In genomic region chrX:104564921-104565703, GRCh38 we compare ENCODE assay signal across 2 cellular contexts.
TF ChIP-seq lines count a peak whose summit lies in the region.

No MANE protein-coding gene starts in this region.

TF ChIP-seq in SK-N-SH, 30 proteins besides CTCF, POLR2A, EP300 and RAD21 (continued from another document):
- no peak for TF ChIP-seq ZBTB33 (IDR thresholded peaks at IDR 0.05; ENCODE audit: borderline replicate concordance, low read depth)
- TF ChIP-seq MXI1 (IDR thresholded peaks at IDR 0.05; ENCODE audit: low read depth, low read length), result no peak
- no peak for TF ChIP-seq TEAD4 (IDR thresholded peaks at IDR 0.05; ENCODE audit: borderline replicate concordance, insufficient read depth)
- TF ChIP-seq, protein P1, sequence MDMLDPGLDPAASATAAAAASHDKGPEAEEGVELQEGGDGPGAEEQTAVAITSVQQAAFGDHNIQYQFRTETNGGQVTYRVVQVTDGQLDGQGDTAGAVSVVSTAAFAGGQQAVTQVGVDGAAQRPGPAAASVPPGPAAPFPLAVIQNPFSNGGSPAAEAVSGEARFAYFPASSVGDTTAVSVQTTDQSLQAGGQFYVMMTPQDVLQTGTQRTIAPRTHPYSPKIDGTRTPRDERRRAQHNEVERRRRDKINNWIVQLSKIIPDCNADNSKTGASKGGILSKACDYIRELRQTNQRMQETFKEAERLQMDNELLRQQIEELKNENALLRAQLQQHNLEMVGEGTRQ (IDR thresholded peaks at IDR 0.05; ENCODE audit: borderline replicate concordance, low read depth, low read length), result no peak
- TF ChIP-seq POLR2AphosphoS5 (IDR thresholded peaks at IDR 0.05; ENCODE audit: low read depth, low read length), result no peak
- no peak for TF ChIP-seq RXRA (IDR thresholded peaks at IDR 0.05; ENCODE audit: borderline replicate concordance, low read depth)
- TF ChIP-seq, protein P2, sequence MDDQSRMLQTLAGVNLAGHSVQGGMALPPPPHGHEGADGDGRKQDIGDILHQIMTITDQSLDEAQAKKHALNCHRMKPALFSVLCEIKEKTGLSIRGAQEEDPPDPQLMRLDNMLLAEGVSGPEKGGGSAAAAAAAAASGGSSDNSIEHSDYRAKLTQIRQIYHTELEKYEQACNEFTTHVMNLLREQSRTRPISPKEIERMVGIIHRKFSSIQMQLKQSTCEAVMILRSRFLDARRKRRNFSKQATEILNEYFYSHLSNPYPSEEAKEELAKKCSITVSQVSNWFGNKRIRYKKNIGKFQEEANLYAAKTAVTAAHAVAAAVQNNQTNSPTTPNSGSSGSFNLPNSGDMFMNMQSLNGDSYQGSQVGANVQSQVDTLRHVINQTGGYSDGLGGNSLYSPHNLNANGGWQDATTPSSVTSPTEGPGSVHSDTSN (IDR thresholded peaks at IDR 0.05), result no peak
- TF ChIP-seq RCOR1 (IDR thresholded peaks at IDR 0.05; ENCODE audit: low read length), result no peak
- TF ChIP-seq SIN3A (IDR thresholded peaks at IDR 0.05; ENCODE audit: borderline replicate concordance, low read depth, low read length), result no peak
- TF ChIP-seq EZH2phosphoT487 (IDR thresholded peaks at IDR 0.05; ENCODE audit: borderline replicate concordance, low read depth), result no peak
- no peak for TF ChIP-seq RFX5 (IDR thresholded peaks at IDR 0.05; ENCODE audit: low read length)
- no peak for TF ChIP-seq FOSL2 (IDR thresholded peaks at IDR 0.05; ENCODE audit: borderline replicate concordance, low read depth)
- TF ChIP-seq, protein P3, sequence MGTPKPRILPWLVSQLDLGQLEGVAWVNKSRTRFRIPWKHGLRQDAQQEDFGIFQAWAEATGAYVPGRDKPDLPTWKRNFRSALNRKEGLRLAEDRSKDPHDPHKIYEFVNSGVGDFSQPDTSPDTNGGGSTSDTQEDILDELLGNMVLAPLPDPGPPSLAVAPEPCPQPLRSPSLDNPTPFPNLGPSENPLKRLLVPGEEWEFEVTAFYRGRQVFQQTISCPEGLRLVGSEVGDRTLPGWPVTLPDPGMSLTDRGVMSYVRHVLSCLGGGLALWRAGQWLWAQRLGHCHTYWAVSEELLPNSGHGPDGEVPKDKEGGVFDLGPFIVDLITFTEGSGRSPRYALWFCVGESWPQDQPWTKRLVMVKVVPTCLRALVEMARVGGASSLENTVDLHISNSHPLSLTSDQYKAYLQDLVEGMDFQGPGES (IDR thresholded peaks at IDR 0.05; ENCODE audit: low read depth, low read length), result no peak
- no peak for TF ChIP-seq MEF2A (IDR thresholded peaks at IDR 0.05; ENCODE audit: borderline replicate concordance, low read depth)
- TF ChIP-seq JUND (IDR thresholded peaks at IDR 0.05), result no peak
- TF ChIP-seq TAF1 (IDR thresholded peaks at IDR 0.05; ENCODE audit: borderline replicate concordance, low read depth, low read length), result no peak
- TF ChIP-seq YY1 (IDR thresholded peaks at IDR 0.05; ENCODE audit: low read depth), result no peak

TF ChIP-seq in SK-N-SH treated with all-trans-retinoic acid at 6 μM for 48 hours, 23 proteins besides CTCF, POLR2A, EP300 and RAD21 (continued from another document):
- no peak for TF ChIP-seq TCF4 (CRISPR knock-in tag; IDR thresholded peaks at IDR 0.05; ENCODE audit: borderline replicate concordance)
- TF ChIP-seq GLIS3 (CRISPR knock-in tag; IDR thresholded peaks at IDR 0.05), result no peak
- TF ChIP-seq ZNF70 (CRISPR knock-in tag; IDR thresholded peaks at IDR 0.05), result no peak
- no peak for TF ChIP-seq TOX (CRISPR knock-in tag; IDR thresholded peaks at IDR 0.05; ENCODE audit: borderline replicate concordance)
- no peak for TF ChIP-seq ESRRG (CRISPR knock-in tag; IDR thresholded peaks at IDR 0.05)
- no peak for TF ChIP-seq ISL1 (CRISPR knock-in tag; IDR thresholded peaks at IDR 0.05)
- no peak for TF ChIP-seq OSR1 (CRISPR knock-in tag; IDR thresholded peaks at IDR 0.05)
- TF ChIP-seq ZNF565 (CRISPR knock-in tag; conservative IDR thresholded peaks at IDR 0.05; ENCODE audit: low read depth), result no peak
- no peak for TF ChIP-seq TSHZ2 (CRISPR knock-in tag; IDR thresholded peaks at IDR 0.05)
TF ChIP-seq in SK-N-SH treated with all-trans-retinoic acid at 6 μM for 48 hours: peak in this region for 0.
